ENCODE assay signal across 2 cellular contexts in genomic region chr22:35839811-35840739, GRCh38.
TF ChIP-seq lines count a peak whose summit lies in the region.

No MANE protein-coding gene starts in this region.

TF ChIP-seq in A549, 52 proteins besides CTCF, POLR2A, EP300 and RAD21 (continued from another document and continues in another):
- TF ChIP-seq CHD2 (IDR thresholded peaks at IDR 0.05; ENCODE audit: low read length, partially characterized antibody): no peak
- TF ChIP-seq KDM5A (IDR thresholded peaks at IDR 0.05): no peak
- TF ChIP-seq EHMT2 (IDR thresholded peaks at IDR 0.05; ENCODE audit: low read depth): no peak
- no peak for TF ChIP-seq USF2 (IDR thresholded peaks at IDR 0.05)
- no peak for TF ChIP-seq ESRRA (IDR thresholded peaks at IDR 0.05; ENCODE audit: borderline replicate concordance, low read length)
- no peak for TF ChIP-seq CBX8 (IDR thresholded peaks at IDR 0.05)
- no peak for TF ChIP-seq CEBPB (IDR thresholded peaks at IDR 0.05)
- TF ChIP-seq PBX3 (IDR thresholded peaks at IDR 0.05): no peak
- no peak for TF ChIP-seq RCOR1 (IDR thresholded peaks at IDR 0.05; ENCODE audit: low read depth, low read length)
- no peak for TF ChIP-seq HEYL (CRISPR knock-in tag; IDR thresholded peaks at IDR 0.05)
- no peak for TF ChIP-seq NFE2L2 (conservative IDR thresholded peaks at IDR 0.05; ENCODE audit: low read length)
- no peak for TF ChIP-seq CBX2 (IDR thresholded peaks at IDR 0.05; ENCODE audit: borderline replicate concordance, low read depth)
- TF ChIP-seq REST (IDR thresholded peaks at IDR 0.05): no peak
- no peak for TF ChIP-seq E2F6 (IDR thresholded peaks at IDR 0.05; ENCODE audit: borderline replicate concordance, low read depth)
- peak; percentile 94 for TF ChIP-seq HOXB5 (CRISPR knock-in tag; IDR thresholded peaks at IDR 0.05)
- no peak for TF ChIP-seq HOXB13 (CRISPR knock-in tag; IDR thresholded peaks at IDR 0.05; ENCODE audit: low read depth)
- TF ChIP-seq MAFK (IDR thresholded peaks at IDR 0.05; ENCODE audit: partially characterized antibody): peak; percentile 2
- no peak for TF ChIP-seq FOSL2 (IDR thresholded peaks at IDR 0.05)
- TF ChIP-seq FOSL2 (CRISPR knock-in tag; IDR thresholded peaks at IDR 0.05): peak; percentile 23; the same call in 1 of the 2 replicates
- no peak for TF ChIP-seq ZC3H11A (IDR thresholded peaks at IDR 0.05)
- no peak for TF ChIP-seq TP53 (CRISPR knock-in tag; IDR thresholded peaks at IDR 0.05)
- TF ChIP-seq BHLHE40 (IDR thresholded peaks at IDR 0.05; ENCODE audit: low read depth, low read length): 0 out of 2 replicates have a peak, but pooled peaks have one; percentile 8
- no peak for TF ChIP-seq ATOH8 (CRISPR knock-in tag; IDR thresholded peaks at IDR 0.05; ENCODE audit: low read depth)
- no peak for TF ChIP-seq ZNF302 (CRISPR knock-in tag; IDR thresholded peaks at IDR 0.05)
- no peak for TF ChIP-seq TFCP2L1 (CRISPR knock-in tag; IDR thresholded peaks at IDR 0.05)
- TF ChIP-seq HDAC2 (IDR thresholded peaks at IDR 0.05): no peak
- no peak for TF ChIP-seq RNF2 (IDR thresholded peaks at IDR 0.05; ENCODE audit: borderline replicate concordance, low read depth)
- TF ChIP-seq EHF (CRISPR knock-in tag; IDR thresholded peaks at IDR 0.05): no peak
- no peak for TF ChIP-seq ZSCAN20 (CRISPR knock-in tag; IDR thresholded peaks at IDR 0.05)
- no peak for TF ChIP-seq ZFP36 (IDR thresholded peaks at IDR 0.05; ENCODE audit: borderline replicate concordance, partially characterized antibody)
- no peak for TF ChIP-seq CHD4 (IDR thresholded peaks at IDR 0.05; ENCODE audit: borderline replicate concordance)
- peak; percentile 65 for TF ChIP-seq GATA3 (IDR thresholded peaks at IDR 0.05; ENCODE audit: borderline replicate concordance)
- TF ChIP-seq FOSB (CRISPR knock-in tag; IDR thresholded peaks at IDR 0.05): no peak
- no peak for TF ChIP-seq HES2 (IDR thresholded peaks at IDR 0.05)
- TF ChIP-seq NR3C1 (IDR thresholded peaks at IDR 0.05): no peak
- peak; percentile 10; the same call in 1 of the 3 replicates for TF ChIP-seq SMC3 (IDR thresholded peaks at IDR 0.05)

TF ChIP-seq in HCT116, 20 proteins besides CTCF, POLR2A, EP300 and RAD21 (continued from another document):
- TF ChIP-seq ATF3 (IDR thresholded peaks at IDR 0.05) (no peak), EGR1 (IDR thresholded peaks at IDR 0.05; ENCODE audit: low read depth) (peak; percentile 42; the same call in 1 of the 2 replicates), SRF (IDR thresholded peaks at IDR 0.05; ENCODE audit: low read depth) (no peak), REST (IDR thresholded peaks at IDR 0.05; ENCODE audit: low read depth) (no peak), ZFX (IDR thresholded peaks at IDR 0.05) (no peak), ZNF274 (IDR thresholded peaks at IDR 0.05; ENCODE audit: low read depth, low read length) (no peak), SIN3A (IDR thresholded peaks at IDR 0.05; ENCODE audit: low read depth) (peak; percentile 46), SP1 (IDR thresholded peaks at IDR 0.05; ENCODE audit: low read depth) (peak; percentile 76), ZBTB33 (IDR thresholded peaks at IDR 0.05; ENCODE audit: extremely low read depth, insufficient replicate concordance, low read length) (no peak), EZH2 (IDR thresholded peaks at IDR 0.05) (no peak), FOSL1 (IDR thresholded peaks at IDR 0.05; ENCODE audit: low read depth) (no peak; the same call in 1 of the 2 replicates), ELF1 (IDR thresholded peaks at IDR 0.05; ENCODE audit: borderline replicate concordance, low read depth) (no peak; the same call in 1 of the 2 replicates), CBX3 (IDR thresholded peaks at IDR 0.05; ENCODE audit: low read depth) (peak; percentile 89; the same call in 1 of the 2 replicates), CEBPB (IDR thresholded peaks at IDR 0.05; ENCODE audit: low read depth) (no peak)
